8 cellular contexts compared by ENCODE assay signal in genomic region chr14:77032854-77033621, GRCh38. TPM values are rescaled to one million over a fixed set of nuclear protein-coding genes. Genes with fewer than 3 reads are reported as not detected.
DNase-seq lines count a peak whose midpoint lies in the region; ATAC-seq and TF ChIP-seq lines count a peak whose summit lies in the region.

No MANE protein-coding gene starts in this region.

- DNase-seq in EL (peak; percentile 99), NCI-H510A treated with DMSO at 0.1 percent for 48 hours (lab: John Stamatoyannopoulos, UW) (peak; percentile 97), coronary artery (ENCODE audit: low spot score) (peak; percentile 99), left lobe of liver (ENCODE audit: low spot score) (peak; percentile 96)
- peak; percentile 82 to 83 for DNase-seq in activated CD4-positive, alpha-beta T cell treated with anti-CD3 and anti-CD28 coated beads for 4 hours
- DNase-seq in stimulated activated CD4-positive, alpha-beta T cell treated with anti-CD3 and anti-CD28 coated beads, Interleukin-2, amount 100 ng/mL, for 4 hours (ENCODE audit: low read depth) = peak; percentile 74

- H3K4me3 ChIP-seq in coronary artery = peak overlapping the region; percentile 71

- ATAC-seq in HG03354 (IDR thresholded peaks at IDR 0.05; ENCODE audit: poor library complexity, severe bottlenecking, unreplicated experiment) (peak; percentile 21), left lobe of liver (peak; percentile 67), HG02981 (IDR thresholded peaks at IDR 0.05; ENCODE audit: unreplicated experiment) (no peak)

- H3K27ac ChIP-seq in coronary artery = peak overlapping the region; percentile 100

- TF ChIP-seq CTCF in coronary artery (IDR thresholded peaks at IDR 0.05) = no peak

RNA-seq across cellular contexts. Expression of gene IRF2BPL, which starts 4.5 kb away (rescaled TPM):
- total RNA-seq in left lobe of liver = 18.1 TPM
